ENCODE assay signal across 8 cellular contexts in genomic region chr3:36991923-36992805, GRCh38.
A peak's percentile ranks its signal among the peaks of the same experiment; 100 is the strongest.
DNase-seq lines count a peak whose midpoint lies in the region; ATAC-seq and TF ChIP-seq lines count a peak whose summit lies in the region.

No MANE protein-coding gene starts in this region.

- peak; percentile 17 for DNase-seq in AG04449 (ENCODE audit: low read depth, low spot score)
- peak; percentile 2 for DNase-seq in HFF-Myc (ENCODE audit: extremely low read depth, low read depth)
- peak; percentile 52 to 71 for DNase-seq in cardiac fibroblast (ENCODE audit: low read depth in 2 of 2)
- DNase-seq in medulla oblongata (ENCODE audit: extremely low spot score), result peak; percentile 59
- no peak for DNase-seq in NK-92 treated with Interleukin-12 subunit alpha and Interleukin-12 subunit beta, amount 100 ng/mL, for 24 hours (lab: John Stamatoyannopoulos, UW)
- DNase-seq in NOMO-1 treated with DMSO at 0.1 percent for 48 hours (lab: John Stamatoyannopoulos, UW; ENCODE audit: unreplicated experiment), result no peak

- CTCF ChIA-PET in AG04449 (lab: Yijun Ruan, JAX), result interaction anchor here (1.0 to 2.8 kb wide), 7 partner anchors 33 to 265 kb away, joined by 3 to 10 read pairs (median 6); no protein-coding TSS in a partner anchor

- TF ChIP-seq CTCF in AG04449 (IDR thresholded peaks at IDR 0.05; ENCODE audit: insufficient read depth, low read length, missing control alignments) (no peak), HFF-Myc (IDR thresholded peaks at IDR 0.05; ENCODE audit: low read depth, low read length, missing control alignments) (no peak), cardiac fibroblast (IDR thresholded peaks at IDR 0.05; ENCODE audit: low read depth, low read length) (no peak)

- POLR2A ChIA-PET in AG04449 (lab: Yijun Ruan, JAX), result interaction anchor here (0.6 to 1.7 kb wide), 3 partner anchors 9 to 296 kb away, joined by 3 to 4 read pairs (median 4); no protein-coding TSS in a partner anchor

- H3K4me3 ChIP-seq in AG04449 (ENCODE audit: low read depth, low read length) (peak overlapping the region; percentile 84), HFF-Myc (replicated peaks; ENCODE audit: low read depth, low read length) (peak overlapping the region; percentile 85), cardiac fibroblast (replicated peaks in 1 of 2; ENCODE audit: low read depth in 2 of 2, low read length in 2 of 2) (peak overlapping the region; percentile 70 to 78)

- ATAC-seq in GM18858 (IDR thresholded peaks at IDR 0.05; ENCODE audit: unreplicated experiment) (no peak), GM19351 (IDR thresholded peaks at IDR 0.05; ENCODE audit: unreplicated experiment) (no peak)

Comparison
In these comparisons a context has a peak if more than half of its experiments do, and no peak if none do; other contexts are left out.
1. DNase-seq: peak in AG04449 (single experiment), HFF-Myc (single experiment), cardiac fibroblast (2 of 2) and medulla oblongata (single experiment); none in NK-92 treated with Interleukin-12 subunit alpha and Interleukin-12 subunit beta, amount 100 ng/mL, for 24 hours (single experiment) and NOMO-1 treated with DMSO at 0.1 percent for 48 hours (single experiment).
2. Peak in every context shown above with its lines, with median percentiles within 50 percentile points of each other: H3K4me3 ChIP-seq.